ENCODE assay signal across 1 cellular context in genomic region chr2:237673130-237673921, GRCh38.
TF ChIP-seq lines count a peak whose summit lies in the region.

No MANE protein-coding gene starts in this region.

TF ChIP-seq in GM12878, 131 proteins besides CTCF, POLR2A, EP300 and RAD21 (continued from another document):
- TF ChIP-seq MYC (IDR thresholded peaks at IDR 0.05; ENCODE audit: insufficient read depth, insufficient read length, insufficient replicate concordance, low read length, severe bottlenecking) = no peak
- no peak for TF ChIP-seq ZNF687 (IDR thresholded peaks at IDR 0.05)
- peak; percentile 63; the same call in 1 of the 2 replicates for TF ChIP-seq PKNOX1 (IDR thresholded peaks at IDR 0.05)
- no peak for TF ChIP-seq SMAD5 (IDR thresholded peaks at IDR 0.05; ENCODE audit: low read depth)
- TF ChIP-seq STAT1 (conservative IDR thresholded peaks at IDR 0.05) = no peak
- no peak for TF ChIP-seq BCL11A (IDR thresholded peaks at IDR 0.05; ENCODE audit: low read depth, low read length)
- no peak for TF ChIP-seq ATF3 (IDR thresholded peaks at IDR 0.05; ENCODE audit: borderline replicate concordance, extremely low read depth, low read depth, low read length)
- no peak for TF ChIP-seq TBL1XR1 (IDR thresholded peaks at IDR 0.05; ENCODE audit: low read depth, low read length)
- TF ChIP-seq RCOR1 (conservative IDR thresholded peaks at IDR 0.05; ENCODE audit: low read depth, low read length) = no peak
- TF ChIP-seq NR2C1 (IDR thresholded peaks at IDR 0.05) = no peak
- no peak for TF ChIP-seq SIX5 (IDR thresholded peaks at IDR 0.05; ENCODE audit: low read depth, low read length, severe bottlenecking)
- 0 out of 2 replicates have a peak, but pooled peaks have one; percentile 28 for TF ChIP-seq TCF12 (IDR thresholded peaks at IDR 0.05; ENCODE audit: low read depth, low read length)
- TF ChIP-seq NRF1 (conservative IDR thresholded peaks at IDR 0.05; ENCODE audit: low read depth, low read length) = no peak
- no peak for TF ChIP-seq KDM1A (IDR thresholded peaks at IDR 0.05; ENCODE audit: borderline replicate concordance)
- no peak for TF ChIP-seq HDAC2 (IDR thresholded peaks at IDR 0.05)
